ENCODE assay signal across 8 cellular contexts in the genomic region with DNA sequence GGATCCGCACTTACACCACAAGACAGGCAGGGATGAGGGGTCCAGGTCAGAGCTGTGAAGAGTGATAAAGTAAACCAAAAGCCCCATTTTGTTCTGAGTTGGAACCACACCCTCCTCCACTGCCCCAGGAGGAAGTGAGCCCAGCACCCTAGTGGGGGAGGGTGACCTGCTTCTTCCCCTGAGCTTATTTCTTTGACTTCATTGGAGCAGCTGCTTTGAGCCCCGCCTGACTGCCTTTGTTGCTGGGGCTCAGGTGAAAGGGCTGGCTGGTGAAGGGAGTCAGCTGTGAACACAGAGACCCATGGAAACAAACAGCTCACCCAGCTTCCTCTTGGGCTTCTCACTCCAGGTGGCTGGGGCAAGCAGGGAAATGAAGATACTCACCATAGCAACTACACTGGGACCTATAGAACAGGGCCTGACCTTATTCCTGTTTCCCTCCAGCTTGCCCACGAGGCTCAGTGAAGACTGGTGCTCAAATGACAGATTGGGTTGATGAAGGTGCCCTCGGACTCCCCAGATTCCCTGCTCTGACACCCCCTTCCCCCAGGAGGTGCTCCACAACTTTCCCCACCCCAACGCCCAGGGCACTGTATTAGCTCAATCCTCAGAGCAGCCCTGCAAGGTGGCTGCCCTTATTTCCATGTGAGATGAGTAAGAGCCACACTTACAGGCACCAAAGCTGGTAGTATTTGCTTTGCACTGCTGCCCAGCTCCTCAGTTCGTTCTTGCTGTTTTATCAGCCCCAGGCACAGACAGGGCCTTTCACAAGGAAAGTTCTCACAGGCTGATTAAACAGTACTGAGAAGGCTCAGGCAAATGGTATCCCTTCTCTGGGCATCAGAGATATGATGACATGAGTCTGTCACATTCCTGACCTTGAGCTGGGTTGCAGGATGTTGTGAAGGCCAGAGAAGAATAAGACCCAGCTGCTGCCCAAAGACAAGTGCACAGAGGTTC. TPM values are rescaled to one million over a fixed set of nuclear protein-coding genes. Genes with fewer than 3 reads are reported as not detected.
A peak's percentile ranks its signal among the peaks of the same experiment; 100 is the strongest.
DNase-seq lines count a peak whose midpoint lies in the region; ATAC-seq lines count a peak whose summit lies in the region.

No MANE protein-coding gene starts in this region.

- H3K27me3 Mint-ChIP-seq in activated T-cell treated with anti-CD3 and anti-CD28 coated beads, Interleukin-2, amount 50 U/mL, for 4 hours (ENCODE audit: low read depth) = no peaks in the 10 kb centered on the region

- no peaks in the 10 kb centered on the region for H3K9me3 Mint-ChIP-seq in activated T-cell treated with anti-CD3 and anti-CD28 coated beads, Interleukin-2, amount 50 U/mL, for 4 hours

- H3K4me1 Mint-ChIP-seq in activated T-cell treated with anti-CD3 and anti-CD28 coated beads, Interleukin-2, amount 50 U/mL, for 4 hours (ENCODE audit: low read depth) = peaks cover 80% of the 10 kb centered on the region

- ATAC-seq in HG03045 (IDR thresholded peaks at IDR 0.05; ENCODE audit: unreplicated experiment) (peak; percentile 27), left ventricle myocardium superior (no peak)
- peak; percentile 11 to 12 for ATAC-seq in activated T-cell treated with anti-CD3 and anti-CD28 coated beads, Interleukin-2, amount 50 U/mL, for 4 hours

- peak overlapping the region; percentile 90 for H3K4me3 Mint-ChIP-seq in activated T-cell treated with anti-CD3 and anti-CD28 coated beads, Interleukin-2, amount 50 U/mL, for 4 hours

- DNase-seq in NCI-H1436 (lab: John Stamatoyannopoulos, UW) = peak; percentile 35
- DNase-seq in NCI-H1436 treated with DMSO at 0.1 percent for 48 hours (lab: John Stamatoyannopoulos, UW) = no peak
- DNase-seq in NK-92 (lab: John Stamatoyannopoulos, UW; ENCODE audit: unreplicated experiment) = peak; percentile 13
- DNase-seq in activated T-cell treated with anti-CD3 and anti-CD28 coated beads, Interleukin-2, amount 50 U/mL, for 4 hours = peak; percentile 64
- peak; percentile 53 for DNase-seq in left ventricle myocardium superior
- peak; percentile 32 to 60 for DNase-seq in stimulated activated CD4-positive, alpha-beta T cell treated with anti-CD3 and anti-CD28 coated beads, Interleukin-1b, Interleukin-23, amount 100 ng/mL, for 1 hour (ENCODE audit: low read depth in 2 of 2)
- no peak for DNase-seq in cerebellar nuclear complex (lab: John Stamatoyannopoulos, UW)

- intact Hi-C loops in left ventricle myocardium superior (cut with micrococcal nuclease) = no loop called here

- peaks cover 50% of the 10 kb centered on the region for H3K36me3 Mint-ChIP-seq in activated T-cell treated with anti-CD3 and anti-CD28 coated beads, Interleukin-2, amount 50 U/mL, for 4 hours (ENCODE audit: insufficient read depth)

RNA-seq across cellular contexts. Expression of gene UCP2, which starts 2.4 kb away (rescaled TPM):
- total RNA-seq in activated T-cell treated with anti-CD3 and anti-CD28 coated beads, Interleukin-2, amount 50 U/mL, for 4 hours = 100 to 1,000 TPM in 1 of 3 donors, 10 to 100 TPM in 2; 69.3 to 146 (median 88.9) TPM
- 28.6 TPM for total RNA-seq in left ventricle myocardium superior

RNA-seq across cellular contexts. Expression of gene UCP3, which starts 28.6 kb away (rescaled TPM):
- total RNA-seq in activated T-cell treated with anti-CD3 and anti-CD28 coated beads, Interleukin-2, amount 50 U/mL, for 4 hours = 1 to 10 TPM; 1.3 to 2.6 (median 1.7) TPM
- total RNA-seq in left ventricle myocardium superior = 11.9 TPM

RNA-seq across cellular contexts. Expression of gene DNAJB13, which starts 29.5 kb away (rescaled TPM):
- under 1 TPM in 2 of 3 donors, not detected in 1; 0.27 to 0.61 TPM for total RNA-seq in activated T-cell treated with anti-CD3 and anti-CD28 coated beads, Interleukin-2, amount 50 U/mL, for 4 hours
- total RNA-seq in left ventricle myocardium superior = not detected

Comparison
In these comparisons a context has a peak if more than half of its experiments do, and no peak if none do; other contexts are left out.
1. DNase-seq: peak in NCI-H1436 (single experiment), NK-92 (single experiment), activated T-cell treated with anti-CD3 and anti-CD28 coated beads, Interleukin-2, amount 50 U/mL, for 4 hours (single experiment), left ventricle myocardium superior (single experiment) and stimulated activated CD4-positive, alpha-beta T cell treated with anti-CD3 and anti-CD28 coated beads, Interleukin-1b, Interleukin-23, amount 100 ng/mL, for 1 hour (2 of 2); none in NCI-H1436 treated with DMSO at 0.1 percent for 48 hours (single experiment) and cerebellar nuclear complex (0 of 2).